In the genomic region with DNA sequence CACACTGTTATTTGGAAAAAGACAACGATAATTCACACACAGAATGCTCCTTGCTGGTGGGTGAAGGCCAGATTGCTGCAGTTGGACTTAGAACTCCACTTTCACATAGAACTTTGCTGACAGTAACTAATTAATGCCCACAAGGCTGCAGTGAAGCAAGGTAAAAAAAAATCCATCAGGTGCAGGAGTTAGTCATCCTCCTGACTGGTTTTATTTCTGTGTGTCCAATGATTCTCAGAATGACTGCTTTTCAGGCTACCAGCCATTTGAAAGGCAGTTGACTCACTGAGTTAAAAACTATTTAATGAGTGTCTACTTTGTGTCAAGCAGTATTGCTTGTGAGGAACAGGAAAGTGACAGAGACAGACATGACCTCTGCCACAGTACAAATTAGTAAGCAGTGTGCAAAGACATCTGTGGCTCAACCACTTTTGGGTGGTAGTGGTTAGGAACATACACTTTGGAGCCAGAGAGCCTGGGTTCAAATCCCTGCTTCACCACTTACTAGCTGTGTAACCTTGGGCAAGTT, we compare ENCODE assay signal across 8 cellular contexts. TPM values are rescaled to one million over a fixed set of nuclear protein-coding genes. Genes with fewer than 3 reads are reported as not detected.
DNase-seq lines count a peak whose midpoint lies in the region; ATAC-seq and TF ChIP-seq lines count a peak whose summit lies in the region.

No MANE protein-coding gene starts in this region.

- H3K9me3 Mint-ChIP-seq in CD14-positive monocyte = peaks cover 0 to 3% (median 0%) of the 10 kb centered on the region in 7 donors

- TF ChIP-seq CTCF in GM10266 (IDR thresholded peaks at IDR 0.05; ENCODE audit: control insufficient read depth, insufficient read depth, low read depth, missing control alignments) (no peak), astrocyte of the spinal cord (IDR thresholded peaks at IDR 0.05; ENCODE audit: low read depth, low read length) (no peak), CD14-positive monocyte (IDR thresholded peaks at IDR 0.05) (no peak)

- DNase-seq in GM10266 (ENCODE audit: extremely low spot score) = peak; percentile 55
- DNase-seq in HT1080 (ENCODE audit: low read depth) = peak; percentile 82
- DNase-seq in astrocyte of the spinal cord (ENCODE audit: low read depth, low spot score) = peak; percentile 56
- DNase-seq in amygdala (lab: John Stamatoyannopoulos, UW) = no peak
- DNase-seq in CD14-positive monocyte (ENCODE audit: low spot score) = no peak
- no peak for DNase-seq in posterior cingulate gyrus
- no peak for DNase-seq in NCI-H1694 treated with DMSO at 0.1 percent for 48 hours (lab: John Stamatoyannopoulos, UW)

- H3K27me3 Mint-ChIP-seq in CD14-positive monocyte (ENCODE audit: low read depth in 3 of 3) = no peaks in the 10 kb centered on the region

- H3K4me3 Mint-ChIP-seq in CD14-positive monocyte = no peak overlapping the region

- intact Hi-C loops in CD14-positive monocyte (cut with micrococcal nuclease) = no loop called here
- intact Hi-C loops in posterior cingulate gyrus (cut with DNase I) = no loop called here

- H3K27ac Mint-ChIP-seq in CD14-positive monocyte = peak overlapping the region in 1 of 7 donors; percentile 8

- in situ Hi-C loops in astrocyte of the spinal cord (cut with HindIII; ENCODE audit: low sequenced_read_pairs) = no loop called here

- no peak overlapping the region for H3K4me3 ChIP-seq in astrocyte of the spinal cord (ENCODE audit: low read depth, low read length)

- H3K36me3 Mint-ChIP-seq in CD14-positive monocyte = peaks cover 0 to 11% of the 10 kb centered on the region in 2 donors

- ATAC-seq in GM21423 (IDR thresholded peaks at IDR 0.05; ENCODE audit: unreplicated experiment) = peak; percentile 55

- H3K4me1 Mint-ChIP-seq in CD14-positive monocyte = peaks cover 61% of the 10 kb centered on the region

RNA-seq across cellular contexts. Expression of a gene that starts 41.9 kb away (rescaled TPM):
- 37.3 and 85.6 TPM in 2 replicates for total RNA-seq in HT1080 (2014; rRNA removed; shearing (Covaris generic))
- polyA plus RNA-seq in HT1080 (2015; cell fraction: cytosol; rRNA removed) = 73.5 and 86.1 TPM in 2 replicates
- 106 and 114 TPM in 2 replicates for polyA plus RNA-seq in HT1080 (2015; cell fraction: nucleus; rRNA removed)
- polyA plus RNA-seq in CD14-positive monocyte = 10 to 100 TPM; 69.5 to 97.1 TPM

Comparison
In these comparisons a context has a peak if more than half of its experiments do, and no peak if none do; other contexts are left out.
1. DNase-seq: peak in GM10266 (single experiment), HT1080 (single experiment) and astrocyte of the spinal cord (single experiment); none in amygdala (0 of 56), CD14-positive monocyte (single experiment), posterior cingulate gyrus (0 of 10) and NCI-H1694 treated with DMSO at 0.1 percent for 48 hours (single experiment).